1 cellular context compared by ENCODE assay signal in the genomic region with DNA sequence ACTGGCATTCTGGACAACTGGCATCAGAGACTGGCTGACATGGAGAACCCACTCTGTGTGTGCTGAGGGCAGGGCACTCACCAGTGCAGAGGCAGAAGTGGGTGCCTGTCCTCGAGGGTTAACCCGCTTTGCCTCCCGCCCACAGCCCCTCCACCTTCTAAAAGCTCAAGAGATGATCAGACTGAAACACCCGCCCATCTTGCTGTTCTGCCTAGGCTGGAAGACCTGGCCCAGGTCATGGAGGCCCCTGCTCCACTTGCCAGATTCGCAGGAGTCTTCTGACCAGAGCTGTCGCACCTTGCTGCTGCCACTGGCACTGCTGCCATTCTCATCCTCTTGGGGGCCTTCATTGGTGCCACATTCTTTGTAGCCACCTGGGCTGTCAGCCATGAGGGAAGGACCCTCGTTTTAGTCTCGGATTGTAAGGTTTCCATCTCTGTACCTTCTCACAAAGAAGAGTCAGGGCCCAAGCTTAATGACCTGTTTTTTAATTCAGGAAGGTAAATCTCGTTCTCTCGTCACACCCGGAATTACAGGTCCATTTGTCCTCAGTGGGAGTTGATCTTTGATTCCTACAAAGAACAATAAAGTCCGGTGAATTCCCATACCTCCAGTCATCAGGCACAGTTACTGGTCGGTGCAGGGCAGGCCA.
TF ChIP-seq lines count a peak whose summit lies in the region.

No MANE protein-coding gene starts in this region.

TF ChIP-seq in H1, 55 proteins besides CTCF, POLR2A, EP300 and RAD21:
- no peak for TF ChIP-seq KDM1A (IDR thresholded peaks at IDR 0.05; ENCODE audit: borderline replicate concordance, low read length)
- no peak for TF ChIP-seq MAFK (IDR thresholded peaks at IDR 0.05; ENCODE audit: low read depth, low read length)
- no peak for TF ChIP-seq HDAC2 (IDR thresholded peaks at IDR 0.05; ENCODE audit: borderline replicate concordance in 1 of 2, low read depth in 2 of 2, low read length in 2 of 2)
- no peak for TF ChIP-seq JUND (IDR thresholded peaks at IDR 0.05; ENCODE audit: low read length)
- no peak for TF ChIP-seq EGR1 (IDR thresholded peaks at IDR 0.05; ENCODE audit: borderline replicate concordance, low read depth, low read length)
- TF ChIP-seq SIRT6 (IDR thresholded peaks at IDR 0.05; ENCODE audit: low read length) = no peak
